6 cellular contexts compared by ENCODE assay signal in genomic region chrX:39449352-39449751, GRCh38.
"Had no signal": no experiment of that assay in that cellular context is flagged by ENCODE, and none has a peak within 500 bp of the region (broad histone marks: within the 10 kb centered on the region; RNA-seq: fewer than 3 reads in every experiment).

No MANE protein-coding gene starts in this region.

- H3K4me1 Mint-ChIP-seq: IgD-negative memory B cell had no signal

- ATAC-seq: HepG2, K562 had no signal

- H3K4me3 Mint-ChIP-seq: IgD-negative memory B cell had no signal

- H3K27ac Mint-ChIP-seq: IgD-negative memory B cell had no signal

- DNase-seq: IMR-90, KBM-7, KG1 had no signal
